In the genomic region with DNA sequence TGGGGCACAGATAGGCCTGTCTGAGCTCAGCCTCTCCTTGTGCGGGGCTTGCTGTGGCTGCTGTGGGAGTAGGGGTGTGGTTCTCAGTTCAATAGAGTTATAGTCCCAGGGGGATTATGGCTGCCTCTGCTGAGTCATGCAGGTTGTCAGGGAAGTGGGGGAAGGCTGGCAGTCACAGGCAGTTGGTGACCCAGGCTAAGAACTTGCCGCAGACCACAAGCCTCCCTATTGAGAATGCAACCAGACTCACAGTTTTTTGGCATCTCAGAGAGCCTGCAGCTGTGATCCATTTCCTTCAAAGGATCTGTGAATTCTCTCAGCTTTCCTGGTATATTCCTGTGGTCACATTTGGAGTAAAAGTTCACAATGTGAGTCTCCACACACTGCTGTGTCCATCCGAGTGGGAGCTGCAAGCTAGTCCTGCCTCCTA, we compare ENCODE assay signal across 8 cellular contexts.
DNase-seq lines count a peak whose midpoint lies in the region; ATAC-seq and TF ChIP-seq lines count a peak whose summit lies in the region.

No MANE protein-coding gene starts in this region.

- H3K27me3 Mint-ChIP-seq in activated CD4-positive, alpha-beta memory T cell treated with anti-CD3 and anti-CD28 coated beads, Interleukin-2, amount 10 ng/mL, durations not matched to agents 7 days and 5 days = peaks cover 2% of the 10 kb centered on the region
- peaks cover 6% of the 10 kb centered on the region for H3K27me3 Mint-ChIP-seq in activated naive CD4-positive, alpha-beta T cell treated with anti-CD3 and anti-CD28 coated beads, Interleukin-2, amount 10 ng/mL, durations not matched to agents 7 days and 5 days

- H3K27ac ChIP-seq in HL-60 (replicated peaks) = peak overlapping the region; percentile 75

- DNase-seq in DMS79 (lab: John Stamatoyannopoulos, UW) = peak; percentile 89
- DNase-seq in HL-60 (ENCODE audit: low read depth in 1 of 2, low spot score in 1 of 2) = peak; percentile 65 to 85
- DNase-seq in activated CD4-positive, alpha-beta memory T cell treated with anti-CD3 and anti-CD28 coated beads, Interleukin-2, amount 10 ng/mL, durations not matched to agents 7 days and 5 days = peak; percentile 16
- DNase-seq in retinal pigment epithelial cell (ENCODE audit: low read depth) = peak; percentile 69
- no peak for DNase-seq in SHP77 treated with DMSO at 0.1 percent for 48 hours (lab: John Stamatoyannopoulos, UW)
- no peak for DNase-seq in anterior cingulate cortex (lab: John Stamatoyannopoulos, UW)
- no peak for DNase-seq in activated naive CD4-positive, alpha-beta T cell treated with anti-CD3 and anti-CD28 coated beads, Interleukin-2, amount 10 ng/mL, durations not matched to agents 7 days and 5 days

- CTCF ChIA-PET in activated CD4-positive, alpha-beta memory T cell treated with anti-CD3 and anti-CD28 coated beads, Interleukin-2, amount 10 ng/mL, durations not matched to agents 7 days and 5 days (lab: Charles Lee) = no interaction called here
- CTCF ChIA-PET in activated naive CD4-positive, alpha-beta T cell treated with anti-CD3 and anti-CD28 coated beads, Interleukin-2, amount 10 ng/mL, durations not matched to agents 7 days and 5 days (lab: Charles Lee) = no interaction called here

- ATAC-seq in GM21360 (IDR thresholded peaks at IDR 0.05; ENCODE audit: unreplicated experiment) = peak; percentile 83

- H3K27me3 ChIP-seq in HL-60 (ENCODE audit: insufficient read depth, poor library complexity, severe bottlenecking) = no peaks in the 10 kb centered on the region

- no peak overlapping the region for H3K27ac Mint-ChIP-seq in activated CD4-positive, alpha-beta memory T cell treated with anti-CD3 and anti-CD28 coated beads, Interleukin-2, amount 10 ng/mL, durations not matched to agents 7 days and 5 days
- no peak overlapping the region for H3K27ac Mint-ChIP-seq in activated naive CD4-positive, alpha-beta T cell treated with anti-CD3 and anti-CD28 coated beads, Interleukin-2, amount 10 ng/mL, durations not matched to agents 7 days and 5 days

- no peak overlapping the region for H3K4me3 Mint-ChIP-seq in activated CD4-positive, alpha-beta memory T cell treated with anti-CD3 and anti-CD28 coated beads, Interleukin-2, amount 10 ng/mL, durations not matched to agents 7 days and 5 days
- H3K4me3 Mint-ChIP-seq in activated naive CD4-positive, alpha-beta T cell treated with anti-CD3 and anti-CD28 coated beads, Interleukin-2, amount 10 ng/mL, durations not matched to agents 7 days and 5 days = no peak overlapping the region

- H3K4me3 ChIP-seq in HL-60 (replicated peaks; ENCODE audit: insufficient read depth, low read length) (no peak overlapping the region), retinal pigment epithelial cell (ENCODE audit: low read length) (no peak overlapping the region)

- TF ChIP-seq CTCF in HL-60 (IDR thresholded peaks at IDR 0.05; ENCODE audit: insufficient read depth, low read length) = no peak
- no peak for TF ChIP-seq CTCF in retinal pigment epithelial cell (conservative IDR thresholded peaks at IDR 0.05; ENCODE audit: low read depth, low read length)

- POLR2A ChIA-PET in activated CD4-positive, alpha-beta memory T cell treated with anti-CD3 and anti-CD28 coated beads, Interleukin-2, amount 10 ng/mL, durations not matched to agents 7 days and 5 days (lab: Charles Lee) = no interaction called here

- H3K4me1 Mint-ChIP-seq in activated CD4-positive, alpha-beta memory T cell treated with anti-CD3 and anti-CD28 coated beads, Interleukin-2, amount 10 ng/mL, durations not matched to agents 7 days and 5 days = peaks cover 6% of the 10 kb centered on the region
- peaks cover 2% of the 10 kb centered on the region for H3K4me1 Mint-ChIP-seq in activated naive CD4-positive, alpha-beta T cell treated with anti-CD3 and anti-CD28 coated beads, Interleukin-2, amount 10 ng/mL, durations not matched to agents 7 days and 5 days

- no peaks in the 10 kb centered on the region for H3K36me3 Mint-ChIP-seq in activated CD4-positive, alpha-beta memory T cell treated with anti-CD3 and anti-CD28 coated beads, Interleukin-2, amount 10 ng/mL, durations not matched to agents 7 days and 5 days (ENCODE audit: low read depth)
- H3K36me3 Mint-ChIP-seq in activated naive CD4-positive, alpha-beta T cell treated with anti-CD3 and anti-CD28 coated beads, Interleukin-2, amount 10 ng/mL, durations not matched to agents 7 days and 5 days = no peaks in the 10 kb centered on the region

- no peaks in the 10 kb centered on the region for H3K9me3 Mint-ChIP-seq in activated CD4-positive, alpha-beta memory T cell treated with anti-CD3 and anti-CD28 coated beads, Interleukin-2, amount 10 ng/mL, durations not matched to agents 7 days and 5 days
- no peaks in the 10 kb centered on the region for H3K9me3 Mint-ChIP-seq in activated naive CD4-positive, alpha-beta T cell treated with anti-CD3 and anti-CD28 coated beads, Interleukin-2, amount 10 ng/mL, durations not matched to agents 7 days and 5 days

Comparison
In these comparisons a context has a peak if more than half of its experiments do, and no peak if none do; other contexts are left out.
1. DNase-seq: peak in DMS79 (single experiment), HL-60 (2 of 2), activated CD4-positive, alpha-beta memory T cell treated with anti-CD3 and anti-CD28 coated beads, Interleukin-2, amount 10 ng/mL, durations not matched to agents 7 days and 5 days (single experiment) and retinal pigment epithelial cell (single experiment); none in SHP77 treated with DMSO at 0.1 percent for 48 hours (single experiment), anterior cingulate cortex (0 of 58) and activated naive CD4-positive, alpha-beta T cell treated with anti-CD3 and anti-CD28 coated beads, Interleukin-2, amount 10 ng/mL, durations not matched to agents 7 days and 5 days (single experiment).